In the genomic region with DNA sequence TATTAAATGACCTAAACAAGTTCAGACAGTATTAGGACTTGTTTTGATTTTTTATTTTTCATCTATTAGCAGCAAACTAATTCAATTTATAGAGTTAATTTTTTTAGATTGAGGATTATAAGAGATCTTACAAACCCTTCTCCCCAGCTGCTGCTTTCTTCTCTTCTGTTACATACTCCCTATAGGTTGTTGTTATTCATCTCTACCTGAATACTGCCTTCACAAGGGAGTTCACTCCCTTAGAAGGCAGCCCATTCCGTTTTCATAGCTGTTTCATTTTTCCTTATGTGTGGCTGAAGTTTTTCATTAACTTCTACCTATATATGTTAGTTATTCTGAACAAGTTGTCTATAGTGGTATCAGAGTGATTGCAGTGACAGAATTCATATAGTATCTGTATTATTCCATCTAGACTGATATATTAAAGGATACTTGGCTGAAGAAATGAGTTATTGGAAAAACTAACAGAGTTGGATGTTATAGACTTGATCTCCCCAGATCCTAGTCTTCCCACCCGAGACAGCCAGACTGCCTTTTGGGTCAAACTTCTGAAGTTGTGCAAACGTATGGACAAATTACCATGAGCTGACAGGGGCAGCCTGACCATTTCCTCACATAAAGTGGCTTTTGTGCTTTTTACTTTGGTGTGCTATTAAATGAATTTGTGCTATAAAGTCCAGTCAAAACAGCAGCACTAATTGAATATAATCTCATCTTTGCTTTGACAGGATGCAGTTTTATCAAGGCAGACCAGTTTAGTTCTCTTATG, we compare ENCODE assay signal across 12 cellular contexts. TPM values are rescaled to one million over a fixed set of nuclear protein-coding genes. Genes with fewer than 3 reads are reported as not detected.
A peak's percentile ranks its signal among the peaks of the same experiment; 100 is the strongest.
DNase-seq lines count a peak whose midpoint lies in the region; ATAC-seq lines count a peak whose summit lies in the region.
"Had no signal": no experiment of that assay in that cellular context is flagged by ENCODE, and none has a peak within 500 bp of the region (broad histone marks: within the 10 kb centered on the region; RNA-seq: fewer than 3 reads in every experiment).

No MANE protein-coding gene starts in this region.

- peaks cover 53 to 91% (median 62%) of the 10 kb centered on the region in 4 donors for H3K4me1 Mint-ChIP-seq in CD4-positive, CD25-positive, alpha-beta regulatory T cell
- H3K4me1 Mint-ChIP-seq in naive B cell: peaks cover 49 to 75% (median 54%) of the 10 kb centered on the region in 3 donors

- no peaks in the 10 kb centered on the region for H3K9me3 ChIP-seq in CD4-positive, CD25-positive, alpha-beta regulatory T cell (ENCODE audit: control insufficient read depth in 2 of 2, low read length in 2 of 2)
- no peaks in the 10 kb centered on the region for H3K9me3 ChIP-seq in adipocyte (ENCODE audit: control insufficient read depth, low read length)

- H3K9ac ChIP-seq in adipocyte (ENCODE audit: low read length): peak overlapping the region; percentile 21
- H3K9ac ChIP-seq: KMS-11 had no signal

- H3K9me3 Mint-ChIP-seq in CD4-positive, CD25-positive, alpha-beta regulatory T cell: no peaks in the 10 kb centered on the region
- H3K9me3 Mint-ChIP-seq in naive B cell: no peaks in the 10 kb centered on the region
- H3K9me3 Mint-ChIP-seq: activated T-helper 1 cell treated with anti-CD3 and anti-CD28 coated beads, Interleukin-12 subunit alpha, Interleukin-12 subunit beta, Interleukin-2, Interleukin-4 antibody, amounts not matched to agents 30 ng/mL and 10 ng/mL and 1 ng/mL, durations not matched to agents 14 hours and 24 hours and 36 hours; nephron had no signal

- peak overlapping the region; percentile 77 for H3K4me3 ChIP-seq in CD4-positive, CD25-positive, alpha-beta regulatory T cell (ENCODE audit: low read depth, low read length)
- no peak overlapping the region for H3K4me3 ChIP-seq in H7 (ENCODE audit: insufficient read depth, low read depth, low read length)
- peak overlapping the region; percentile 65 for H3K4me3 ChIP-seq in adipocyte (ENCODE audit: low read length)

- peaks cover 68% of the 10 kb centered on the region for H3K4me1 ChIP-seq in CD4-positive, CD25-positive, alpha-beta regulatory T cell (ENCODE audit: control insufficient read depth, insufficient read depth, low read length, poor library complexity, severe bottlenecking)
- peaks cover 55% of the 10 kb centered on the region for H3K4me1 ChIP-seq in adipocyte (ENCODE audit: control insufficient read depth, insufficient read depth, low read length)

- peak overlapping the region in 3 of 4 donors; percentile 14 to 69 (median 48) for H3K4me3 Mint-ChIP-seq in CD4-positive, CD25-positive, alpha-beta regulatory T cell
- H3K4me3 Mint-ChIP-seq in naive B cell: peak overlapping the region in 4 of 8 donors; percentile 0 to 48 (median 10)
- H3K4me3 Mint-ChIP-seq: activated T-helper 1 cell treated with anti-CD3 and anti-CD28 coated beads, Interleukin-12 subunit alpha, Interleukin-12 subunit beta, Interleukin-2, Interleukin-4 antibody, amounts not matched to agents 30 ng/mL and 10 ng/mL and 1 ng/mL, durations not matched to agents 14 hours and 24 hours and 36 hours; nephron had no signal

- no peaks in the 10 kb centered on the region for H3K27me3 ChIP-seq in CD4-positive, CD25-positive, alpha-beta regulatory T cell (ENCODE audit: control insufficient read depth, insufficient read depth, low read length)
- H3K27me3 ChIP-seq in H7 (ENCODE audit: control insufficient read depth, insufficient read depth, low read length) (no peaks in the 10 kb centered on the region), adipocyte (replicated peaks; ENCODE audit: control insufficient read depth, insufficient read depth, low read length) (no peaks in the 10 kb centered on the region)

- DNase-seq in CD4-positive, CD25-positive, alpha-beta regulatory T cell: no peak
- DNase-seq in H7: peak; percentile 13
- no peak for DNase-seq in adipocyte (ENCODE audit: low read depth)
- no peak for DNase-seq in naive B cell
- no peak for DNase-seq in anterior cingulate cortex (lab: John Stamatoyannopoulos, UW)
- DNase-seq in NCI-H187 treated with DMSO at 0.1 percent for 48 hours (lab: John Stamatoyannopoulos, UW): no peak
- no peak for DNase-seq in mucosa of gallbladder (ENCODE audit: low spot score)
- DNase-seq in dedifferentiated amniotic fluid mesenchymal stem cell (ENCODE audit: extremely low spot score): no peak
- DNase-seq: islet precursor cell had no signal

- H3K27me3 Mint-ChIP-seq in CD4-positive, CD25-positive, alpha-beta regulatory T cell: no peaks in the 10 kb centered on the region
- H3K27me3 Mint-ChIP-seq in naive B cell: no peaks in the 10 kb centered on the region

- H3K36me3 ChIP-seq in CD4-positive, CD25-positive, alpha-beta regulatory T cell (ENCODE audit: control insufficient read depth, insufficient read depth, low read length): peaks cover 11% of the 10 kb centered on the region
- H3K36me3 ChIP-seq in H7 (replicated peaks; ENCODE audit: control insufficient read depth, insufficient read depth, low read length) (no peaks in the 10 kb centered on the region; the same call in 1 of the 2 replicates), adipocyte (ENCODE audit: control insufficient read depth, insufficient read depth, low read length, severe bottlenecking) (peaks cover 19% of the 10 kb centered on the region)

- H3K27ac Mint-ChIP-seq in CD4-positive, CD25-positive, alpha-beta regulatory T cell: peak overlapping the region; percentile 16 to 21 (median 18)
- H3K27ac Mint-ChIP-seq in naive B cell: peak overlapping the region; percentile 13 to 71 (median 52)
- H3K27ac Mint-ChIP-seq: activated T-helper 1 cell treated with anti-CD3 and anti-CD28 coated beads, Interleukin-12 subunit alpha, Interleukin-12 subunit beta, Interleukin-2, Interleukin-4 antibody, amounts not matched to agents 30 ng/mL and 10 ng/mL and 1 ng/mL, durations not matched to agents 14 hours and 24 hours and 36 hours had no signal

- ATAC-seq in CD4-positive, CD25-positive, alpha-beta regulatory T cell (ENCODE audit: low read depth in 2 of 2): no peak
- no peak for ATAC-seq in naive B cell (ENCODE audit: low read depth in 2 of 2)

- H3K36me3 Mint-ChIP-seq in CD4-positive, CD25-positive, alpha-beta regulatory T cell: peaks cover 3% of the 10 kb centered on the region
- peaks cover under 1% of the 10 kb centered on the region in 2 donors for H3K36me3 Mint-ChIP-seq in naive B cell

- H3K27ac ChIP-seq in CD4-positive, CD25-positive, alpha-beta regulatory T cell (ENCODE audit: insufficient read depth, low read length, poor library complexity, severe bottlenecking): peak overlapping the region; percentile 38
- H3K27ac ChIP-seq: KMS-11 had no signal

RNA-seq across cellular contexts. Expression of gene GLS, which starts 8.7 kb away (rescaled TPM):
- 301 TPM for total RNA-seq in CD4-positive, CD25-positive, alpha-beta regulatory T cell
- polyA plus RNA-seq in CD4-positive, CD25-positive, alpha-beta regulatory T cell: 10 to 100 TPM; 38.7 to 65.7 (median 43.9) TPM
- 94.0 and 99.7 TPM in 2 replicates for total RNA-seq in H7 (2014; rRNA removed; shearing (Covaris generic))
- polyA plus RNA-seq in naive B cell (ENCODE audit: low read depth in 6 of 6): 10 to 100 TPM; 15.6 to 48.3 (median 40.0) TPM
- 188 TPM for total RNA-seq in mucosa of gallbladder
